ENCODE assay signal across 29 cellular contexts in genomic region chr4:122522944-122523343, GRCh38.
DNase-seq lines count a peak whose midpoint lies in the region; ATAC-seq, FAIRE-seq and TF ChIP-seq lines count a peak whose summit lies in the region.
"Had no signal": no experiment of that assay in that cellular context is flagged by ENCODE, and none has a peak within 500 bp of the region (broad histone marks: within the 10 kb centered on the region; RNA-seq: fewer than 3 reads in every experiment).

No MANE protein-coding gene starts in this region.

- H3K9ac ChIP-seq in K562 (ENCODE audit: insufficient read depth in 1 of 2, low read depth in 2 of 2, low read length in 2 of 2): no peak overlapping the region
- H3K9ac ChIP-seq: BLaER1; BLaER1 treated with 17β-estradiol and CSF1 and Interleukin-3, amounts not matched to agents 10 nM and 100 nM had no signal

- DNase-seq in K562 (ENCODE audit: extremely low read depth in 1 of 4, low spot score in 3 of 4) (no peak), breast epithelium (ENCODE audit: low spot score in 2 of 2) (no peak)
- DNase-seq: 8988T; ACHN; AML-193; BE2C; C1 segment of cervical spinal cord; Caco-2; Calu3; CD4-positive, alpha-beta memory T cell; CD4-positive, alpha-beta T cell; CD4-positive, CD25-positive, alpha-beta regulatory T cell; CD8-positive, alpha-beta memory T cell; CD8-positive, alpha-beta T cell; COR-L47; DMS 273 treated with DMSO at 0.1 percent for 48 hours; DMS153; DMS53; DMS79; DMS79 treated with DMSO at 0.1 percent for 48 hours; DND-41; EL had no signal

- no peaks in the 10 kb centered on the region for H3K4me1 ChIP-seq in K562 (replicated peaks in 1 of 2; ENCODE audit: control insufficient read depth in 2 of 2, insufficient read depth in 2 of 2, low read length in 2 of 2)
- H3K4me1 ChIP-seq in breast epithelium: no peaks in the 10 kb centered on the region
- H3K4me1 ChIP-seq: A549; BE2C; BLaER1; BLaER1 treated with 17β-estradiol and CSF1 and Interleukin-3, amounts not matched to agents 10 nM and 100 nM had no signal

- H3K27ac ChIP-seq in K562 (ENCODE audit: extremely low read depth, low read depth, low read length): no peak overlapping the region
- no peak overlapping the region for H3K27ac ChIP-seq in breast epithelium
- H3K27ac ChIP-seq: 22Rv1; A549; BLaER1; BLaER1 treated with 17β-estradiol and CSF1 and Interleukin-3, amounts not matched to agents 10 nM and 100 nM; C4-2B had no signal

- 10% methylated on average over 1 of the region's 1 CpG for WGBS in K562 (ENCODE audit: insufficient coverage, low coverage, missing lambda C conversion rate)

- H3K4me3 ChIP-seq in K562 (no peak overlapping the region), breast epithelium (no peak overlapping the region)
- H3K4me3 ChIP-seq: A549; BLaER1; BLaER1 treated with 17β-estradiol and CSF1 and Interleukin-3, amounts not matched to agents 10 nM and 100 nM had no signal

- TF ChIP-seq CTCF in K562 (IDR thresholded peaks at IDR 0.05 in 2 of 3, conservative IDR thresholded peaks at IDR 0.05 in 1 of 3; ENCODE audit: insufficient read depth in 2 of 3, low read depth in 1 of 3, low read length in 3 of 3): no peak
- no peak for TF ChIP-seq CTCF in breast epithelium (IDR thresholded peaks at IDR 0.05)

- no peak overlapping the region for H2AFZ ChIP-seq in K562 (ENCODE audit: low read depth, low read length)

- CTCF ChIA-PET in K562 (lab: Yijun Ruan, JAX; ENCODE audit: low intra/inter-chr PET ratio): no interaction called here

- H3K79me2 ChIP-seq in K562 (ENCODE audit: control insufficient read depth, insufficient read depth, low read length): no peaks in the 10 kb centered on the region

- BruUV-seq in K562 (replicated peaks; lab: Mats Ljungman, UMichigan): no TSS peak

- H3K9me3 ChIP-seq in K562 (replicated peaks; ENCODE audit: control insufficient read depth, insufficient read depth, low read depth, low read length) (no peaks in the 10 kb centered on the region; the same call in 1 of the 2 replicates), breast epithelium (peaks cover 7 to 36% of the 10 kb centered on the region in 2 donors)
- H3K9me3 ChIP-seq: A549, BE2C, BLaER1 had no signal

- no peak for TF ChIP-seq EP300 in K562 (IDR thresholded peaks at IDR 0.05; ENCODE audit: low read length)

- TF ChIP-seq POLR2A in K562 (conservative IDR thresholded peaks at IDR 0.05): no peak
- no peak for TF ChIP-seq POLR2A in breast epithelium (IDR thresholded peaks at IDR 0.05)

- no peaks in the 10 kb centered on the region for H3K9me1 ChIP-seq in K562 (ENCODE audit: control insufficient read depth, insufficient read depth, low read length)

- H3K36me3 ChIP-seq in K562 (ENCODE audit: control insufficient read depth, insufficient read depth, low read length) (no peaks in the 10 kb centered on the region), breast epithelium (no peaks in the 10 kb centered on the region)
- H3K36me3 ChIP-seq: BE2C; BLaER1; BLaER1 treated with 17β-estradiol and CSF1 and Interleukin-3, amounts not matched to agents 10 nM and 100 nM had no signal

- no peaks in the 10 kb centered on the region for H3K27me3 ChIP-seq in K562 (ENCODE audit: control insufficient read depth in 2 of 2, insufficient read depth in 2 of 2, low read length in 2 of 2)
- no peaks in the 10 kb centered on the region for H3K27me3 ChIP-seq in breast epithelium
- H3K27me3 ChIP-seq: BE2C; BLaER1; BLaER1 treated with 17β-estradiol and CSF1 and Interleukin-3, amounts not matched to agents 10 nM and 100 nM had no signal

- POLR2A ChIA-PET in K562 (lab: Yijun Ruan, JAX): no interaction called here

- no peak for FAIRE-seq in K562 (lab: Jason Lieb, UNC)
- FAIRE-seq: A204.1, A549, D721Med had no signal

- no peak for ATAC-seq in K562
- ATAC-seq: A549; CD8-positive, alpha-beta T cell had no signal

- H3K4me2 ChIP-seq in K562 (ENCODE audit: insufficient read depth, low read length): no peak overlapping the region
- H3K4me2 ChIP-seq: A549; BLaER1; BLaER1 treated with 17β-estradiol and CSF1 and Interleukin-3, amounts not matched to agents 10 nM and 100 nM had no signal

- no peak for TF ChIP-seq RAD21 in K562 (CRISPR knock-in tag; conservative IDR thresholded peaks at IDR 0.05 in 1 of 2, IDR thresholded peaks at IDR 0.05 in 1 of 2)

- in situ Hi-C loops in K562 (cut with MboI): no loop called here

- intact Hi-C loops in K562 (cut with micrococcal nuclease) (no loop called here), breast epithelium (cut with DNase I; ENCODE audit: low total_unique reads) (no loop called here)

- H4K20me1 ChIP-seq in K562 (replicated peaks; ENCODE audit: control insufficient read depth, insufficient read depth, low read length): no peaks in the 10 kb centered on the region
- H4K20me1 ChIP-seq: BLaER1; BLaER1 treated with 17β-estradiol and CSF1 and Interleukin-3, amounts not matched to agents 10 nM and 100 nM had no signal

TF ChIP-seq in K562, 482 proteins besides CTCF, POLR2A, EP300 and RAD21:
- TF ChIP-seq NKRF (IDR thresholded peaks at IDR 0.05; ENCODE audit: borderline replicate concordance) (no peak), STAT5B (CRISPR knock-in tag; IDR thresholded peaks at IDR 0.05) (no peak), SIN3A (IDR thresholded peaks at IDR 0.05; ENCODE audit: borderline replicate concordance in 2 of 2, control insufficient read depth in 1 of 2, low read depth in 2 of 2, low read length in 2 of 2) (no peak), ZNF512 (tag; IDR thresholded peaks at IDR 0.05) (no peak), ZNF347 (CRISPR knock-in tag; IDR thresholded peaks at IDR 0.05; ENCODE audit: low read depth) (no peak), ZNF507 (tag; conservative IDR thresholded peaks at IDR 0.05) (peak; percentile 99), KLF13 (tag; IDR thresholded peaks at IDR 0.05; ENCODE audit: borderline replicate concordance, low read depth) (no peak), TBP (optimal IDR thresholded peaks at IDR 0.05; ENCODE audit: low read depth, low read length) (no peak), FOS (IDR thresholded peaks at IDR 0.05; ENCODE audit: extremely low read depth, insufficient read length) (no peak), RBM25 (IDR thresholded peaks at IDR 0.05; ENCODE audit: low read depth, low read length, severe bottlenecking) (peak; percentile 6)
